15 cellular contexts compared by ENCODE assay signal in the genomic region with DNA sequence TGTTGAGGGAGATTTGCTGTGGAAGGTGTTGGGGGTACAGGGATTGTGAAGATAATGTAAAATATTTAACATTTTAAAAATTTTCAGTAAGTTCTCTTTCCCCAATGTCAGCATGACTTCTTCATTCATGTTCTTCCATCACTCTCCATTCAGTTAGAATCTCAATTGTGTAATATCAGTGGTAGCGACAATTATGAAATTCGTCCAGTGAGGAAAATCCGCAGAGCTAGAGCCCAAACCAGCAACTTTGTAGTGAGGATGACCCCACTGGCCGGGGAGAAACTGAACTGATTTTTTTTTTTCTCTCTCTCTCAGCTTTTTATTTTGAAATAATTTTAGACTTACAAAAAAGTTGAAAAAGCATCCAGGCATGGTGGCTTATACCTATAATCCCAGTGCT.
DNase-seq lines count a peak whose midpoint lies in the region; TF ChIP-seq lines count a peak whose summit lies in the region.
"Had no signal": no experiment of that assay in that cellular context is flagged by ENCODE, and none has a peak within 500 bp of the region (broad histone marks: within the 10 kb centered on the region; RNA-seq: fewer than 3 reads in every experiment).

No MANE protein-coding gene starts in this region.

- H3K27me3 ChIP-seq in HL-60 (ENCODE audit: insufficient read depth, poor library complexity, severe bottlenecking) (no peaks in the 10 kb centered on the region), PC-9 (ENCODE audit: insufficient read depth, low read depth) (no peaks in the 10 kb centered on the region)
- H3K27me3 ChIP-seq: BE2C had no signal

- H3K4me1 Mint-ChIP-seq in chondrocyte (ENCODE audit: low read depth), result peaks cover 15% of the 10 kb centered on the region
- H3K4me1 Mint-ChIP-seq in progenitor cell of endocrine pancreas (ENCODE audit: low read depth), result peaks cover 3% of the 10 kb centered on the region
- H3K4me1 Mint-ChIP-seq: CD8-positive, alpha-beta memory T cell had no signal

- CTCF ChIA-PET in PC-9 (lab: Charles Lee), result interaction anchor here (0.6 kb wide), 1 partner anchor 175 kb away, joined by 14 read pairs; no protein-coding TSS in a partner anchor

- H3K36me3 ChIP-seq in PC-9 (ENCODE audit: low read depth), result no peaks in the 10 kb centered on the region

- H3K9me2 ChIP-seq in PC-9 (ENCODE audit: insufficient read depth), result no peaks in the 10 kb centered on the region

- peaks cover 17% of the 10 kb centered on the region for H3K36me3 Mint-ChIP-seq in chondrocyte (ENCODE audit: low read depth)
- peaks cover 12% of the 10 kb centered on the region for H3K36me3 Mint-ChIP-seq in progenitor cell of endocrine pancreas (ENCODE audit: insufficient read depth)

- intact Hi-C loops in PC-9 (cut with micrococcal nuclease; ENCODE audit: unreplicated experiment), result no loop called here

- no peaks in the 10 kb centered on the region for H4K20me1 ChIP-seq in PC-9 (ENCODE audit: insufficient read depth)

- POLR2A ChIA-PET in PC-9 (lab: Charles Lee; ENCODE audit: unreplicated experiment), result no interaction called here

- no peaks in the 10 kb centered on the region for H3K4me1 ChIP-seq in PC-9 (replicated peaks; ENCODE audit: insufficient read depth)

- H3K9me3 Mint-ChIP-seq in chondrocyte (ENCODE audit: low read depth) (peaks cover 20% of the 10 kb centered on the region), progenitor cell of endocrine pancreas (ENCODE audit: low read depth) (peaks cover 10% of the 10 kb centered on the region)

- peaks cover 32% of the 10 kb centered on the region for H3K9me3 ChIP-seq in PC-9 (ENCODE audit: insufficient read depth, low read depth)

- no peak overlapping the region for H3K4me2 ChIP-seq in PC-9

- peak overlapping the region; percentile 47 for H3K27ac Mint-ChIP-seq in chondrocyte (ENCODE audit: unreplicated experiment)
- peak overlapping the region; percentile 20 for H3K27ac Mint-ChIP-seq in progenitor cell of endocrine pancreas
- H3K27ac Mint-ChIP-seq: CD8-positive, alpha-beta memory T cell had no signal

- H3K27me3 Mint-ChIP-seq in chondrocyte (ENCODE audit: low read depth), result no peaks in the 10 kb centered on the region
- H3K27me3 Mint-ChIP-seq in progenitor cell of endocrine pancreas, result no peaks in the 10 kb centered on the region

- TF ChIP-seq CTCF in HL-60 (IDR thresholded peaks at IDR 0.05; ENCODE audit: insufficient read depth, low read length) (no peak), chondrocyte (IDR thresholded peaks at IDR 0.05) (no peak), progenitor cell of endocrine pancreas (IDR thresholded peaks at IDR 0.05; ENCODE audit: unreplicated experiment) (no peak), PC-9 (conservative IDR thresholded peaks at IDR 0.05) (no peak)

- H3K79me2 ChIP-seq in PC-9 (ENCODE audit: low read depth), result peaks cover 24% of the 10 kb centered on the region

- H3K4me3 ChIP-seq in HL-60 (replicated peaks; ENCODE audit: insufficient read depth, low read length), result no peak overlapping the region
- H3K4me3 ChIP-seq in PC-9, result no peak overlapping the region
- H3K4me3 ChIP-seq: GM23248 had no signal

- BruUV-seq in PC-9 (replicated peaks; lab: Mats Ljungman, UMichigan), result no TSS peak

- H3F3A ChIP-seq in PC-9 (ENCODE audit: insufficient read depth, low read depth), result no peaks in the 10 kb centered on the region

- H3K27ac ChIP-seq in HL-60 (replicated peaks), result peak overlapping the region; percentile 54
- no peak overlapping the region for H3K27ac ChIP-seq in PC-9
- H3K27ac ChIP-seq: GM23248 had no signal

- H3K4me3 Mint-ChIP-seq in chondrocyte (ENCODE audit: unreplicated experiment) (no peak overlapping the region), progenitor cell of endocrine pancreas (ENCODE audit: low read depth) (no peak overlapping the region)
- H3K4me3 Mint-ChIP-seq: CD4-positive, CD25-positive, alpha-beta regulatory T cell; CD8-positive, alpha-beta memory T cell had no signal

- peak; percentile 53 to 63 for DNase-seq in HL-60 (ENCODE audit: low read depth in 1 of 2, low spot score in 1 of 2)
- peak; percentile 13 for DNase-seq in MV-4-11 (lab: John Stamatoyannopoulos, UW)
- DNase-seq in chondrocyte (ENCODE audit: low spot score), result no peak
- no peak for DNase-seq in progenitor cell of endocrine pancreas (ENCODE audit: low spot score, unreplicated experiment)
- DNase-seq in PC-9, result no peak
- no peak for DNase-seq in DMS 273 (lab: John Stamatoyannopoulos, UW; ENCODE audit: unreplicated experiment)
- DNase-seq in activated T-cell treated with anti-CD3 and anti-CD28 coated beads, Interleukin-2, amount 50 U/mL, for 48 hours, result no peak
- DNase-seq: ACHN; BE2C; C1 segment of cervical spinal cord; CD4-positive, CD25-positive, alpha-beta regulatory T cell; CD8-positive, alpha-beta memory T cell; COR-L47; GM23248; HCEC 1CT had no signal

- H2AFZ ChIP-seq in PC-9, result no peak overlapping the region
- H2AFZ ChIP-seq: GM23248 had no signal

Comparison
In these comparisons a context has a peak if more than half of its experiments do, and no peak if none do; other contexts are left out.
1. DNase-seq: peak in HL-60 (2 of 2) and MV-4-11 (single experiment); none in chondrocyte (single experiment), progenitor cell of endocrine pancreas (single experiment), PC-9 (0 of 2), DMS 273 (single experiment) and activated T-cell treated with anti-CD3 and anti-CD28 coated beads, Interleukin-2, amount 50 U/mL, for 48 hours (0 of 2).